32 cellular contexts compared by ENCODE assay signal in genomic region chr11:68433541-68433940, GRCh38.
"Had no signal": no experiment of that assay in that cellular context is flagged by ENCODE, and none has a peak within 500 bp of the region (broad histone marks: within the 10 kb centered on the region; RNA-seq: fewer than 3 reads in every experiment).

No MANE protein-coding gene starts in this region.

- FAIRE-seq: astrocyte, colon had no signal

- H3K4me3 Mint-ChIP-seq: activated B cell treated with CpG ODN at 0.5 μM for 24 hours; activated CD8-positive, alpha-beta T cell treated with anti-CD3 and anti-CD28 coated beads for 36 hours; activated naive CD8-positive, alpha-beta T cell; activated T-cell treated with anti-CD3 and anti-CD28 coated beads, Interleukin-2, amount 50 U/mL, for 4 hours; activated T-helper 17 cell treated with anti-CD3 and anti-CD28 coated beads, Interleukin-2, amount 50 U/mL, for 72 hours; effector memory CD8-positive, alpha-beta T cell; T-helper 1 cell treated with Interleukin-12 subunit alpha and Interleukin-12 subunit beta and Interleukin-4 antibody, amounts not matched to agents 30 μg/mL and 1 μg/mL, for 36 hours had no signal

- H3K27ac ChIP-seq: esophagus muscularis mucosa, foreskin keratinocyte, gastrocnemius medialis, WERI-Rb-1 had no signal

- H3K4me1 ChIP-seq: gastrocnemius medialis had no signal

- H3K4me3 ChIP-seq: esophagus muscularis mucosa, gastrocnemius medialis, heart left ventricle had no signal

- H3K27me3 ChIP-seq: esophagus muscularis mucosa, foreskin keratinocyte, gastrocnemius medialis, heart left ventricle had no signal

- H3K27ac Mint-ChIP-seq: activated B cell treated with CpG ODN at 0.5 μM for 24 hours; activated CD8-positive, alpha-beta T cell treated with anti-CD3 and anti-CD28 coated beads for 36 hours; activated naive CD8-positive, alpha-beta T cell; activated T-helper 17 cell treated with anti-CD3 and anti-CD28 coated beads, Interleukin-2, amount 50 U/mL, for 72 hours; effector memory CD8-positive, alpha-beta T cell; T-helper 1 cell treated with Interleukin-12 subunit alpha and Interleukin-12 subunit beta and Interleukin-4 antibody, amounts not matched to agents 30 μg/mL and 1 μg/mL, for 36 hours had no signal

- DNase-seq: activated B cell treated with CpG ODN at 0.5 μM for 24 hours; activated CD4-positive, alpha-beta T cell treated with anti-CD3 and anti-CD28 coated beads for 48 hours; activated CD4-positive, alpha-beta T cell treated with anti-CD3 and anti-CD28 coated beads, Interleukin-2, amount 50 U/mL, for 1 hour; activated CD4-positive, alpha-beta T cell treated with anti-CD3 and anti-CD28 coated beads, Interleukin-2, amount 50 U/mL, for 48 hours; activated CD8-positive, alpha-beta memory T cell treated with anti-CD3 and anti-CD28 coated beads for 24 hours; activated CD8-positive, alpha-beta T cell treated with anti-CD3 and anti-CD28 coated beads for 36 hours; activated effector memory CD4-positive, alpha-beta T cell treated with Interleukin-2 at 50 U/mL for 16 hours; activated gamma-delta T cell treated with Interleukin-2 at 50 U/mL for 16 hours; activated naive CD4-positive, alpha-beta T cell treated with anti-CD3 and anti-CD28 coated beads, Interleukin-2, amount 50 U/mL, for 16 hours; activated naive CD4-positive, alpha-beta T cell treated with Interleukin-2 at 50 U/mL for 16 hours; activated T-cell treated with anti-CD3 and anti-CD28 coated beads, Interleukin-2, amount 50 U/mL, for 4 hours; amniotic stem cell; anterior cingulate cortex; caudate nucleus; cortex of kidney; dermis blood vessel endothelial cell; effector CD4-positive, alpha-beta T cell; effector memory CD8-positive, alpha-beta T cell; erythroblast; foreskin keratinocyte; gastrocnemius medialis; glutamatergic neuron; T1000; WERI-Rb-1 had no signal

- H3K27me3 Mint-ChIP-seq: activated B cell treated with CpG ODN at 0.5 μM for 24 hours; activated CD8-positive, alpha-beta T cell treated with anti-CD3 and anti-CD28 coated beads for 36 hours; activated naive CD8-positive, alpha-beta T cell; activated T-helper 17 cell treated with anti-CD3 and anti-CD28 coated beads, Interleukin-2, amount 50 U/mL, for 72 hours; effector memory CD8-positive, alpha-beta T cell had no signal

- H3K4me1 Mint-ChIP-seq: activated B cell treated with CpG ODN at 0.5 μM for 24 hours had no signal

- ATAC-seq: activated CD4-positive, CD25-positive, alpha-beta regulatory T cell treated with anti-CD3 and anti-CD28 coated beads, Interleukin-2, amount 50 U/mL, for 24 hours; activated CD8-positive, alpha-beta T cell treated with anti-CD3 and anti-CD28 coated beads for 36 hours; activated T-cell treated with anti-CD3 and anti-CD28 coated beads, Interleukin-2, amount 50 U/mL, for 4 hours; activated T-helper 17 cell treated with anti-CD3 and anti-CD28 coated beads, Interleukin-2, amount 50 U/mL, for 72 hours; effector memory CD8-positive, alpha-beta T cell; foreskin keratinocyte; gastrocnemius medialis had no signal
